Comparison of ENCODE assay signal across 19 cellular contexts in genomic region chr11:60948251-60948650, GRCh38. TPM values are rescaled to one million over a fixed set of nuclear protein-coding genes. Genes with fewer than 3 reads are reported as not detected.
DNase-seq lines count a peak whose midpoint lies in the region; ATAC-seq and TF ChIP-seq lines count a peak whose summit lies in the region.
"Had no signal": no experiment of that assay in that cellular context is flagged by ENCODE, and none has a peak within 500 bp of the region (broad histone marks: within the 10 kb centered on the region; RNA-seq: fewer than 3 reads in every experiment).

No MANE protein-coding gene starts in this region.

- peaks cover 10% of the 10 kb centered on the region; the same call in 1 of the 2 replicates for H3F3A ChIP-seq in PC-9 (ENCODE audit: insufficient read depth, low read depth)

- peak overlapping the region; percentile 48 for H3K27ac Mint-ChIP-seq in stimulated activated naive B cell treated with anti-CD40 and anti-IgM and Interleukin-4, amounts not matched to agents 10 μg/mL and 1 μg/mL and 100 μg/mL, for 72 hours
- H3K27ac Mint-ChIP-seq: activated CD4-positive, alpha-beta T cell treated with anti-CD3 and anti-CD28 coated beads for 36 hours; mesothelial cell of epicardium had no signal

- H4K20me1 ChIP-seq in PC-9 (ENCODE audit: insufficient read depth): no peaks in the 10 kb centered on the region

- DNase-seq in NCI-H1694 (lab: John Stamatoyannopoulos, UW) (peak; percentile 44), SK-MEL-5 (ENCODE audit: low read depth, low spot score) (peak; percentile 58), PC-9 (no peak), esophagus squamous epithelium (lab: John Stamatoyannopoulos, UW) (no peak)
- DNase-seq in stimulated activated naive B cell treated with anti-CD40 and anti-IgM and Interleukin-4, amounts not matched to agents 10 μg/mL and 1 μg/mL and 100 μg/mL, for 72 hours: no peak
- DNase-seq: activated CD4-positive, alpha-beta T cell treated with anti-CD3 and anti-CD28 coated beads for 36 hours; COR-L47; erythroblast; left cardiac atrium; NCI-H1092; NCI-H2081 treated with DMSO at 0.1 percent for 48 hours; NCI-H82; stimulated activated CD4-positive, alpha-beta T cell treated with anti-CD3 and anti-CD28 coated beads, Interleukin-15, amount 100 ng/mL, for 24 hours had no signal

- H3K9me3 ChIP-seq in iPS-20b (ENCODE audit: insufficient read depth, low read depth, low read length): no peaks in the 10 kb centered on the region
- no peaks in the 10 kb centered on the region for H3K9me3 ChIP-seq in PC-9 (ENCODE audit: insufficient read depth, low read depth)
- no peaks in the 10 kb centered on the region for H3K9me3 ChIP-seq in esophagus squamous epithelium
- H3K9me3 ChIP-seq: breast epithelium, thoracic aorta had no signal

- CTCF ChIA-PET in PC-9 (lab: Charles Lee): no interaction called here

- TF ChIP-seq CTCF in PC-9 (conservative IDR thresholded peaks at IDR 0.05) (no peak), esophagus squamous epithelium (IDR thresholded peaks at IDR 0.05) (no peak)

- H3K4me1 Mint-ChIP-seq in stimulated activated naive B cell treated with anti-CD40 and anti-IgM and Interleukin-4, amounts not matched to agents 10 μg/mL and 1 μg/mL and 100 μg/mL, for 72 hours: peaks cover 53 to 88% of the 10 kb centered on the region in 2 donors

- no peak overlapping the region for H2AFZ ChIP-seq in PC-9

- H3K4me3 ChIP-seq in iPS-20b (ENCODE audit: low read length) (peak overlapping the region; percentile 38; the same call in 1 of the 2 replicates), PC-9 (no peak overlapping the region), esophagus squamous epithelium (no peak overlapping the region)
- H3K4me3 ChIP-seq: breast epithelium, SK-N-MC, thoracic aorta had no signal

- H3K4me1 ChIP-seq in iPS-20b (ENCODE audit: insufficient read depth, low read length) (peaks cover 16% of the 10 kb centered on the region; the same call in 1 of the 2 replicates), PC-9 (replicated peaks; ENCODE audit: insufficient read depth) (peaks cover 6% of the 10 kb centered on the region), esophagus squamous epithelium (peaks cover 21 to 74% (median 29%) of the 10 kb centered on the region in 3 donors)

- POLR2A ChIA-PET in PC-9 (lab: Charles Lee; ENCODE audit: unreplicated experiment): interaction anchor here (0.6 kb wide), 1 partner anchor 42 kb away, joined by 4 read pairs; no protein-coding TSS in a partner anchor

- no peak for TF ChIP-seq POLR2A in esophagus squamous epithelium (IDR thresholded peaks at IDR 0.05)

- H3K79me2 ChIP-seq in PC-9 (ENCODE audit: low read depth): no peaks in the 10 kb centered on the region

- peak overlapping the region; percentile 83 to 94 for H3K4me3 Mint-ChIP-seq in stimulated activated naive B cell treated with anti-CD40 and anti-IgM and Interleukin-4, amounts not matched to agents 10 μg/mL and 1 μg/mL and 100 μg/mL, for 72 hours
- H3K4me3 Mint-ChIP-seq: activated CD4-positive, alpha-beta T cell treated with anti-CD3 and anti-CD28 coated beads for 36 hours; mesothelial cell of epicardium had no signal

- H3K36me3 ChIP-seq in iPS-20b (ENCODE audit: insufficient read depth, low read depth, low read length) (no peaks in the 10 kb centered on the region), PC-9 (ENCODE audit: low read depth) (no peaks in the 10 kb centered on the region), esophagus squamous epithelium (peaks cover 0 to 23% (median 9%) of the 10 kb centered on the region in 3 donors)
- H3K36me3 ChIP-seq: breast epithelium had no signal

- H3K27me3 ChIP-seq in iPS-20b (ENCODE audit: insufficient read depth, low read length) (peaks cover 37% of the 10 kb centered on the region), PC-9 (ENCODE audit: insufficient read depth, low read depth) (no peaks in the 10 kb centered on the region), esophagus squamous epithelium (peaks cover 0 to 4% (median 0%) of the 10 kb centered on the region in 4 donors)
- H3K27me3 ChIP-seq: breast epithelium had no signal

- no peaks in the 10 kb centered on the region for H3K9me3 Mint-ChIP-seq in stimulated activated naive B cell treated with anti-CD40 and anti-IgM and Interleukin-4, amounts not matched to agents 10 μg/mL and 1 μg/mL and 100 μg/mL, for 72 hours
- H3K9me3 Mint-ChIP-seq: mesothelial cell of epicardium had no signal

- BruUV-seq in PC-9 (replicated peaks; lab: Mats Ljungman, UMichigan): no TSS peak

- in situ Hi-C loops in SK-MEL-5 (cut with HindIII; ENCODE audit: low pct_unique_long_range_greater_than_20kb, low sequenced_read_pairs): no loop called here

- no peak overlapping the region for H3K4me2 ChIP-seq in PC-9

- peak overlapping the region; percentile 32; the same call in 1 of the 2 replicates for H3K9ac ChIP-seq in iPS-20b (ENCODE audit: low read depth, low read length)

- ATAC-seq in stimulated activated naive B cell treated with anti-CD40 and anti-IgM and Interleukin-4, amounts not matched to agents 10 μg/mL and 1 μg/mL and 100 μg/mL, for 72 hours (replicated peaks): no peak
- no peak for ATAC-seq in HG03565 (IDR thresholded peaks at IDR 0.05; ENCODE audit: unreplicated experiment)
- ATAC-seq: activated CD4-positive, alpha-beta T cell treated with anti-CD3 and anti-CD28 coated beads for 36 hours; left cardiac atrium had no signal

- H3K9me2 ChIP-seq in PC-9 (ENCODE audit: insufficient read depth): no peaks in the 10 kb centered on the region

- H3K27ac ChIP-seq in iPS-20b (ENCODE audit: low read length) (no peak overlapping the region), PC-9 (no peak overlapping the region), esophagus squamous epithelium (no peak overlapping the region)
- H3K27ac ChIP-seq: breast epithelium, SK-N-MC, thoracic aorta had no signal

- intact Hi-C loops in PC-9 (cut with micrococcal nuclease; ENCODE audit: unreplicated experiment) (no loop called here), esophagus squamous epithelium (cut with DNase I) (no loop called here)

- 81 to 87% methylated on average over 4 to 5 of the region's 5 CpGs for WGBS in esophagus squamous epithelium, 2 donors

- no peaks in the 10 kb centered on the region for H3K27me3 Mint-ChIP-seq in stimulated activated naive B cell treated with anti-CD40 and anti-IgM and Interleukin-4, amounts not matched to agents 10 μg/mL and 1 μg/mL and 100 μg/mL, for 72 hours

- H3K36me3 Mint-ChIP-seq in stimulated activated naive B cell treated with anti-CD40 and anti-IgM and Interleukin-4, amounts not matched to agents 10 μg/mL and 1 μg/mL and 100 μg/mL, for 72 hours: peaks cover 52% of the 10 kb centered on the region in 2 donors
- H3K36me3 Mint-ChIP-seq: mesothelial cell of epicardium had no signal

RNA-seq across cellular contexts. Expression of gene SLC15A3, which starts 3.7 kb away (rescaled TPM):
- total RNA-seq in SK-MEL-5 (2014; rRNA removed; shearing (Covaris generic)): 0.75 and 1.1 TPM in 2 replicates
- not detected in 2 replicates for polyA plus RNA-seq in SK-MEL-5 (2015; cell fraction: cytosol; rRNA removed)
- not detected in 2 replicates for polyA plus RNA-seq in SK-MEL-5 (2015; cell fraction: nucleus; rRNA removed)
- total RNA-seq in PC-9 (2021) (2.7 and 5.5 TPM in 2 replicates), esophagus squamous epithelium (10 to 100 TPM in 2 of 4 donors, 1 to 10 TPM in 2; 4.0 to 11.5 (median 7.9) TPM)

RNA-seq across cellular contexts. Expression of gene CD6, which starts 23.2 kb away (rescaled TPM):
- not detected in 2 replicates for total RNA-seq in SK-MEL-5 (2014; rRNA removed; shearing (Covaris generic))
- not detected in 2 replicates for polyA plus RNA-seq in SK-MEL-5 (2015; cell fraction: cytosol; rRNA removed)
- not detected in 2 replicates for polyA plus RNA-seq in SK-MEL-5 (2015; cell fraction: nucleus; rRNA removed)
- total RNA-seq in PC-9 (2021) (0.74 and 3.3 TPM in 2 replicates), esophagus squamous epithelium (1 to 10 TPM in 3 of 4 donors, under 1 TPM in 1; 0.79 to 4.4 (median 1.4) TPM)

RNA-seq across cellular contexts. Expression of gene TMEM132A, which starts 24.0 kb away (rescaled TPM):
- 35.0 and 36.2 TPM in 2 replicates for total RNA-seq in SK-MEL-5 (2014; rRNA removed; shearing (Covaris generic))
- 72.3 and 78.0 TPM in 2 replicates for polyA plus RNA-seq in SK-MEL-5 (2015; cell fraction: cytosol; rRNA removed)
- polyA plus RNA-seq in SK-MEL-5 (2015; cell fraction: nucleus; rRNA removed): 86.5 and 174 TPM in 2 replicates
- total RNA-seq in PC-9 (2021): 54.4 and 90.3 TPM in 2 replicates
- 10 to 100 TPM; 11.8 to 52.7 (median 17.8) TPM for total RNA-seq in esophagus squamous epithelium

RNA-seq across cellular contexts. Expression of gene TMEM109, which starts 34.3 kb away (rescaled TPM):
- 43.5 and 52.9 TPM in 2 replicates for total RNA-seq in SK-MEL-5 (2014; rRNA removed; shearing (Covaris generic))
- 128 and 137 TPM in 2 replicates for polyA plus RNA-seq in SK-MEL-5 (2015; cell fraction: cytosol; rRNA removed)
- 13.5 and 26.3 TPM in 2 replicates for polyA plus RNA-seq in SK-MEL-5 (2015; cell fraction: nucleus; rRNA removed)
- total RNA-seq in PC-9 (2021) (104 and 105 TPM in 2 replicates), esophagus squamous epithelium (100 to 1,000 TPM in 1 of 4 donors, 10 to 100 TPM in 3; 66.7 to 115 (median 89.0) TPM)

RNA-seq across cellular contexts. Expression of gene PRPF19, which starts 41.9 kb away (rescaled TPM):
- total RNA-seq in SK-MEL-5 (2014; rRNA removed; shearing (Covaris generic)): 42.3 and 52.7 TPM in 2 replicates
- polyA plus RNA-seq in SK-MEL-5 (2015; cell fraction: cytosol; rRNA removed): 124 and 152 TPM in 2 replicates
- polyA plus RNA-seq in SK-MEL-5 (2015; cell fraction: nucleus; rRNA removed): 31.8 and 40.3 TPM in 2 replicates
- total RNA-seq in PC-9 (2021): 135 and 160 TPM in 2 replicates
- total RNA-seq in esophagus squamous epithelium: 10 to 100 TPM; 65.0 to 90.2 (median 84.1) TPM

Comparison
In these comparisons a context has a peak if more than half of its experiments do, and no peak if none do; other contexts are left out.
1. DNase-seq: peak in NCI-H1694 (single experiment) and SK-MEL-5 (single experiment); none in stimulated activated naive B cell treated with anti-CD40 and anti-IgM and Interleukin-4, amounts not matched to agents 10 μg/mL and 1 μg/mL and 100 μg/mL, for 72 hours (single experiment), PC-9 (0 of 2) and esophagus squamous epithelium (single experiment).